12 cellular contexts compared by ENCODE assay signal in the genomic region with DNA sequence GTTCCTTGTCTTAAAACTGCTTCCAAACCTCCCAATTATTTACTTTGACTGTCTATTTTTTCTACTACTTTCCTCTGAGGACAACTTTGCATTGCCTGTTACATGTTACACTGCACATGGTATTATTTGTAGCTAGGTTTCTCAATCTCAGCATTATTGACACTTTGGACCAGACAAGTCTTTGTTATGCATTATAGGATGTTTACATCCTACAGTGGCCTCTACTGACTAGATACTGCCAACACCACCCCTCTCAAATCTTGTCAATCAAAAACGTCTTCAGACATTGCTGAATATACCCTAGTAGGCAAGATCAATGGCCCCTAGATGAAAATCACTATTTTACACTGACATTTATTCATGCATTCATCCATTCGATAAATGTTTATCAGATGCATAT.
DNase-seq lines count a peak whose midpoint lies in the region; ATAC-seq and FAIRE-seq lines count a peak whose summit lies in the region.
"Had no signal": no experiment of that assay in that cellular context is flagged by ENCODE, and none has a peak within 500 bp of the region (broad histone marks: within the 10 kb centered on the region; RNA-seq: fewer than 3 reads in every experiment).

No MANE protein-coding gene starts in this region.

- no peak overlapping the region for H3K4me3 ChIP-seq in aorta (ENCODE audit: low read length in 2 of 2)

- ATAC-seq in GM21529 (IDR thresholded peaks at IDR 0.05; ENCODE audit: unreplicated experiment) (peak; percentile 85), HG03378 (IDR thresholded peaks at IDR 0.05; ENCODE audit: unreplicated experiment) (peak; percentile 67), HG03460 (IDR thresholded peaks at IDR 0.05; ENCODE audit: unreplicated experiment) (no peak), aorta (ENCODE audit: low FRiP score) (no peak)

- H3K4me1 ChIP-seq in aorta (ENCODE audit: control insufficient read depth in 1 of 2, insufficient read depth in 2 of 2, low read length in 2 of 2) = no peaks in the 10 kb centered on the region

- FAIRE-seq in GM18507 (lab: Jason Lieb, UNC) = peak; percentile 42

- no peaks in the 10 kb centered on the region for H3K36me3 ChIP-seq in aorta (ENCODE audit: control insufficient read depth in 1 of 2, insufficient read depth in 2 of 2, low read length in 1 of 2)

- H3K27ac ChIP-seq in aorta (ENCODE audit: low read depth in 1 of 2, low read length in 2 of 2) = no peak overlapping the region

- H3K9me3 ChIP-seq in aorta (ENCODE audit: control insufficient read depth, low read length) = no peaks in the 10 kb centered on the region

- WGBS in aorta, 2 donors = 87 to 92% methylated on average over 2 of the region's 2 CpGs

- intact Hi-C loops in aorta (cut with DNase I) = no loop called here

- DNase-seq in GM18507 (ENCODE audit: extremely low spot score, insufficient read length, low read depth) (no peak), globus pallidus (ENCODE audit: low spot score) (peak; percentile 51), NCI-H2029 treated with DMSO at 0.1 percent for 48 hours (lab: John Stamatoyannopoulos, UW) (no peak), aorta (no peak)
- DNase-seq: activated CD8-positive, alpha-beta memory T cell treated with anti-CD3 and anti-CD28 coated beads, Interleukin-2, amount 50 U/mL, for 48 hours; cortex of kidney; immature natural killer cell; midbrain; NCI-H2029 had no signal

- H3K27me3 ChIP-seq in aorta (ENCODE audit: control insufficient read depth in 1 of 2, insufficient read depth in 2 of 2, low read length in 1 of 2) = no peaks in the 10 kb centered on the region

Comparison
In these comparisons a context has a peak if more than half of its experiments do, and no peak if none do; other contexts are left out.
1. ATAC-seq: peak in GM21529 (single experiment) and HG03378 (single experiment); none in HG03460 (single experiment) and aorta (single experiment).